Comparison of ENCODE assay signal across 26 cellular contexts in the genomic region with DNA sequence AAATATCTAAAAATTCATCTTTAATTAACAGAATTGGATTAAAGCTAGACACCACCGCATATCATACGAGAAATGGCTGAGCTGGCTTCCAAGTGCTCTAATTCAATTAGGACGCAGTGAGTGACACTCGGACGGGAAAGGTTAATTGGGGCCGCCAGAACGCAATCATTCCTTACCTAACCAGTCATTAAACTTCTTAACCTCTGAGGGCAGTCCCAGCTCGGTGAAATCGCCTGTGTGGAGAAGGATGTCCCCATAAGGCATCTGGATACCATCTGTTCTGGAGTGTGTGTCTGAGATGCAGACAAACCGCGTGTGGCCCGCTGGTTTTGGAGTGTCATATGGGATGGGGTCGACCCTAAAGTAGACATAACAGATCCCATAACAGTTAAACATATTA. TPM values are rescaled to one million over a fixed set of nuclear protein-coding genes. Genes with fewer than 3 reads are reported as not detected.
"Had no signal": no experiment of that assay in that cellular context is flagged by ENCODE, and none has a peak within 500 bp of the region (broad histone marks: within the 10 kb centered on the region; RNA-seq: fewer than 3 reads in every experiment).

No MANE protein-coding gene starts in this region.

- H3K4me1 ChIP-seq: SJSA1 had no signal

- H3K4me3 ChIP-seq: SJSA1 had no signal

- H3K9me3 ChIP-seq: SJSA1 had no signal

- H3K27ac ChIP-seq: SJSA1, VCaP had no signal

- DNase-seq: activated CD4-positive, alpha-beta memory T cell treated with anti-CD3 and anti-CD28 coated beads, Interleukin-2, amount 10 ng/mL, durations not matched to agents 7 days and 5 days; activated CD4-positive, alpha-beta T cell treated with anti-CD3 and anti-CD28 coated beads for 36 hours; activated CD4-positive, alpha-beta T cell treated with anti-CD3 and anti-CD28 coated beads, Interleukin-2, amount 50 U/mL, for 1 hour; activated gamma-delta T cell treated with Interleukin-2 at 50 U/mL for 16 hours; activated naive CD4-positive, alpha-beta T cell treated with anti-CD3 and anti-CD28 coated beads, Interleukin-2, amount 10 ng/mL, durations not matched to agents 7 days and 5 days; activated naive CD8-positive, alpha-beta T cell treated with anti-CD3 and anti-CD28 coated beads for 36 hours; activated T-cell treated with anti-CD3 and anti-CD28 coated beads for 4 hours; activated T-cell treated with anti-CD3 and anti-CD28 coated beads, Interleukin-2, amount 50 U/mL, for 48 hours; cerebellar nuclear complex; Kasumi-1; KBM-7; NCI-H1105 treated with DMSO at 0.1 percent for 48 hours; NCI-H1436 treated with DMSO at 0.1 percent for 48 hours; NCI-H187; NCI-H2081; NCI-H345; NCI-H510A; PC-3; SHP77; T-cell; T-helper 2 cell; T1000 had no signal

- ATAC-seq: activated CD4-positive, alpha-beta T cell treated with anti-CD3 and anti-CD28 coated beads for 36 hours; activated T-helper 17 cell treated with anti-CD3 and anti-CD28 coated beads, Interleukin-2, amount 50 U/mL, for 72 hours; PC-3; T-cell had no signal

- H3K36me3 ChIP-seq: SJSA1 had no signal

RNA-seq across cellular contexts. Expression of a gene that starts 50.3 kb away (rescaled TPM):
- total RNA-seq: activated CD4-positive, alpha-beta memory T cell treated with anti-CD3 and anti-CD28 coated beads, Interleukin-2, amount 10 ng/mL, durations not matched to agents 7 days and 5 days; activated CD8-positive, alpha-beta memory T cell treated with anti-CD3 and anti-CD28 coated beads for 36 hours; activated T-helper 17 cell treated with anti-CD3 and anti-CD28 coated beads, Interleukin-2, amount 50 U/mL, for 72 hours; PC-3; SJSA1 had no signal
